ENCODE assay signal across 8 cellular contexts in genomic region chr19:55069137-55069858, GRCh38. TPM values are rescaled to one million over a fixed set of nuclear protein-coding genes. Genes with fewer than 3 reads are reported as not detected.
A peak's percentile ranks its signal among the peaks of the same experiment; 100 is the strongest.
DNase-seq lines count a peak whose midpoint lies in the region; ATAC-seq and TF ChIP-seq lines count a peak whose summit lies in the region.

No MANE protein-coding gene starts in this region.

- H3K36me3 ChIP-seq in lung (ENCODE audit: control insufficient read depth in 2 of 2, insufficient read depth in 2 of 2, low read length in 2 of 2), result no peaks in the 10 kb centered on the region

- peak overlapping the region in 1 of 2 donors; percentile 35 for H3K27ac ChIP-seq in lung (ENCODE audit: low read depth in 1 of 2, low read length in 1 of 2)

- in situ Hi-C loops in T47D (cut with HindIII; ENCODE audit: low pct_unique_long_range_greater_than_20kb, low sequenced_read_pairs), result no loop called here
- in situ Hi-C loops in KBM-7 (cut with MboI; ENCODE audit: low pct_unique_long_range_greater_than_20kb, low sequenced_read_pairs), result no loop called here

- no peak overlapping the region for H3K4me3 ChIP-seq in Jurkat, Clone E6-1 (ENCODE audit: low read length)
- peak overlapping the region; percentile 10 for H3K4me3 ChIP-seq in lung

- ATAC-seq in lung (ENCODE audit: insufficient read depth, low FRiP score) (peak; percentile 72), GM21825 (IDR thresholded peaks at IDR 0.05; ENCODE audit: unreplicated experiment) (no peak)

- H3K27me3 ChIP-seq in lung (ENCODE audit: control insufficient read depth, insufficient read depth), result no peaks in the 10 kb centered on the region

- no peak for TF ChIP-seq CTCF in lung (IDR thresholded peaks at IDR 0.05; ENCODE audit: control extremely low read depth, extremely low read depth)

- H3K4me1 ChIP-seq in lung (ENCODE audit: control insufficient read depth in 2 of 2, insufficient read depth in 2 of 2, low read length in 2 of 2), result peaks cover 0 to 2% of the 10 kb centered on the region in 2 donors

- 4% methylated on average over 25 of the region's 25 CpGs for WGBS in lung, 2 donors

- DNase-seq in EH (ENCODE audit: low read depth) (peak; percentile 25), T47D (ENCODE audit: low read depth in 1 of 2, low spot score in 1 of 2) (peak; percentile 68 to 91), lung (ENCODE audit: low spot score) (peak; percentile 63), KBM-7 (no peak), middle frontal gyrus (ENCODE audit: extremely low spot score, low spot score) (no peak), amygdala (lab: John Stamatoyannopoulos, UW) (no peak)
- peak; percentile 5 for DNase-seq in Jurkat, Clone E6-1 (ENCODE audit: low read depth, low spot score)

- peaks cover 0 to 4% of the 10 kb centered on the region in 2 donors for H3K9me3 ChIP-seq in lung (ENCODE audit: control insufficient read depth in 2 of 2, insufficient read depth in 1 of 2, low read length in 1 of 2)

RNA-seq across cellular contexts. Expression of gene RDH13, which starts 6.3 kb away (rescaled TPM):
- polyA plus RNA-seq in Jurkat, Clone E6-1 (2012; ENCODE audit: insufficient read depth, insufficient read length), result 7.5 TPM
- total RNA-seq in lung, result 10 to 100 TPM; 17.5 to 30.5 TPM
- 10 to 100 TPM in 1 of 2 donors, 1 to 10 TPM in 1; 9.2 to 19.7 TPM for polyA plus RNA-seq in lung

RNA-seq across cellular contexts. Expression of gene EPS8L1, which starts 6.4 kb away (rescaled TPM):
- polyA plus RNA-seq in Jurkat, Clone E6-1 (2012; ENCODE audit: insufficient read depth, insufficient read length), result 10.8 TPM
- total RNA-seq in lung, result 10 to 100 TPM; 19.5 to 49.0 TPM
- polyA plus RNA-seq in lung, result 10 to 100 TPM; 24.6 to 61.8 TPM

RNA-seq across cellular contexts. Expression of gene GP6, which starts 31.2 kb away (rescaled TPM):
- not detected for polyA plus RNA-seq in Jurkat, Clone E6-1 (2012; ENCODE audit: insufficient read depth, insufficient read length)
- total RNA-seq in lung, result under 1 TPM; 0.28 to 0.52 TPM
- polyA plus RNA-seq in lung, result 1 to 10 TPM in 1 of 2 donors, under 1 TPM in 1; 0.28 to 1.5 TPM

RNA-seq across cellular contexts. Expression of gene PPP1R12C, which starts 48.1 kb away (rescaled TPM):
- 73.2 TPM for polyA plus RNA-seq in Jurkat, Clone E6-1 (2012; ENCODE audit: insufficient read depth, insufficient read length)
- 100 to 1,000 TPM in 1 of 2 donors, 10 to 100 TPM in 1; 47.4 to 163 TPM for total RNA-seq in lung
- polyA plus RNA-seq in lung, result 100 to 1,000 TPM; 108 to 114 TPM

Comparison
In these comparisons a context has a peak if more than half of its experiments do, and no peak if none do; other contexts are left out.
1. DNase-seq: peak in EH (single experiment), Jurkat, Clone E6-1 (single experiment), T47D (2 of 2) and lung (single experiment); none in KBM-7 (single experiment), middle frontal gyrus (single experiment) and amygdala (0 of 56).